ENCODE assay signal across 20 cellular contexts in the genomic region with DNA sequence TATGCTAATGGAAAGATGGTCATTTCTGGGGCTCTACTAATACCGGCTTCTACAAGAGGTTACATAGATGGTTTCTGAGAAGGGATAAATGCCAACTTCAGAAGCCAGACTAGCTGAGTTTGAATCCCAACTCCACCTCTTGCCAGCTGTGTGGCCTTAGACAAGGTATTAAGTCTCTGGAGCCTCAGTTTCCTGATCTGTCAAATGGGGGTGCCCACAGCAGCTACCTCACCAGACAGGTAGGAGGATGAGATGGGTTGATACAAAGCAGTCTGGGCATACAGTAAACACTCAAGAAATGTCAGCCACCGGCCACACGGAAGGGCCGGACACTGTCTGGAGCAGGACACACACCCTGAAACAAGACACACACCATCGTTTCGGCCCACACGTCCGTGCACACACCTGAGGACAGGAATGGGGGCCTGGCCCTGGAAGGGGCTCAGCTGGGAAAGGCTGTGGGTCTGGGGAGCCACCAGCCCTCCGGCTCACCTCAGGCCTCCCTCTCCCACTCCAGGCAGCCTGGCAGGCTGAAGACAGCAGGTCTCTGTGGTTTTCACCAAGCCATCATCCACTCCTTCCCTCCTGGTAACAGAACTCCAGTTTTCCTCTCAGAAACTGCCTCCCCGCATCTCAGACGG. TPM values are rescaled to one million over a fixed set of nuclear protein-coding genes. Genes with fewer than 3 reads are reported as not detected.
DNase-seq lines count a peak whose midpoint lies in the region; ATAC-seq, FAIRE-seq and TF ChIP-seq lines count a peak whose summit lies in the region.
"Had no signal": no experiment of that assay in that cellular context is flagged by ENCODE, and none has a peak within 500 bp of the region (broad histone marks: within the 10 kb centered on the region; RNA-seq: fewer than 3 reads in every experiment).

No MANE protein-coding gene starts in this region.

- no peak overlapping the region for H3K4me3 ChIP-seq in GM23338
- no peak overlapping the region for H3K4me3 ChIP-seq in Loucy (ENCODE audit: low read length, poor library complexity, severe bottlenecking)
- H3K4me3 ChIP-seq in K562, result no peak overlapping the region
- H3K4me3 ChIP-seq in osteoblast (ENCODE audit: insufficient read depth, low read length), result no peak overlapping the region

- no peaks in the 10 kb centered on the region for H3K9me3 ChIP-seq in Loucy (ENCODE audit: insufficient read depth, low read depth, low read length)
- H3K9me3 ChIP-seq in K562 (replicated peaks; ENCODE audit: control insufficient read depth, insufficient read depth, low read depth, low read length), result no peaks in the 10 kb centered on the region
- H3K9me3 ChIP-seq in osteoblast (ENCODE audit: low read depth, low read length), result no peaks in the 10 kb centered on the region
- H3K9me3 ChIP-seq: BE2C had no signal

- H3K4me2 ChIP-seq in GM23338 (0 out of 2 replicates have a peak overlapping the region, but pooled peaks have one; percentile 20), Loucy (ENCODE audit: low read depth, low read length, poor library complexity, severe bottlenecking) (peak overlapping the region; percentile 9), K562 (ENCODE audit: insufficient read depth, low read length) (no peak overlapping the region), osteoblast (ENCODE audit: insufficient read depth, low read length) (no peak overlapping the region)

- H3F3A ChIP-seq in GM23338 (replicated peaks; ENCODE audit: low read depth), result peaks cover 9% of the 10 kb centered on the region; the same call in 1 of the 2 replicates
- H3F3A ChIP-seq in Loucy (ENCODE audit: low read depth), result no peaks in the 10 kb centered on the region

- H3K27ac Mint-ChIP-seq in GM23338, result no peak overlapping the region

- no peak overlapping the region for H3K27ac ChIP-seq in GM23338 (ENCODE audit: low read depth)
- H3K27ac ChIP-seq in K562 (ENCODE audit: extremely low read depth, low read depth, low read length), result no peak overlapping the region
- H3K27ac ChIP-seq in osteoblast (ENCODE audit: low read depth, low read length), result no peak overlapping the region

- no peak for TF ChIP-seq EP300 in K562 (IDR thresholded peaks at IDR 0.05; ENCODE audit: low read length)

- peaks cover 93% of the 10 kb centered on the region for H3K36me3 Mint-ChIP-seq in GM23338 (ENCODE audit: low read depth)

- H3K9me1 ChIP-seq in K562 (ENCODE audit: control insufficient read depth, insufficient read depth, low read length), result peaks cover 11% of the 10 kb centered on the region

- in situ Hi-C loops in K562 (cut with MboI), result no loop called here

- CTCF ChIA-PET in K562 (lab: Yijun Ruan, JAX; ENCODE audit: low intra/inter-chr PET ratio), result no interaction called here

- POLR2A ChIA-PET in K562 (lab: Yijun Ruan, JAX), result interaction anchor here (0.6 to 1.1 kb wide), 3 partner anchors 9 to 56 kb away, joined by 3 to 5 read pairs (median 4); no protein-coding TSS in a partner anchor

- no peak for TF ChIP-seq CTCF in GM23338 (conservative IDR thresholded peaks at IDR 0.05; ENCODE audit: low read depth in 2 of 2)
- no peak for TF ChIP-seq CTCF in Loucy (conservative IDR thresholded peaks at IDR 0.05; ENCODE audit: low read length)
- TF ChIP-seq CTCF in K562 (IDR thresholded peaks at IDR 0.05 in 2 of 3, conservative IDR thresholded peaks at IDR 0.05 in 1 of 3; ENCODE audit: insufficient read depth in 2 of 3, low read depth in 1 of 3, low read length in 3 of 3), result no peak
- no peak for TF ChIP-seq CTCF in osteoblast (IDR thresholded peaks at IDR 0.05; ENCODE audit: extremely low read depth, low read depth, low read length)

- no peak for DNase-seq in GM23338 (ENCODE audit: low spot score)
- no peak for DNase-seq in K562 (ENCODE audit: extremely low read depth in 1 of 4, low spot score in 3 of 4)
- DNase-seq in osteoblast (ENCODE audit: insufficient read length, low spot score, missing footprints), result peak; percentile 70
- no peak for DNase-seq in NCI-H146 treated with DMSO at 0.1 percent for 48 hours (lab: John Stamatoyannopoulos, UW; ENCODE audit: unreplicated experiment)
- DNase-seq in NCI-H2107 (lab: John Stamatoyannopoulos, UW), result no peak
- DNase-seq: BE2C; C1 segment of cervical spinal cord; CD4-positive, CD25-positive, alpha-beta regulatory T cell; CD8-positive, alpha-beta memory T cell; COR-L47; DMS 273 treated with DMSO at 0.1 percent for 48 hours; DMS53; GOT3; H9; KBM-7 had no signal

- no peaks in the 10 kb centered on the region for H3K27me3 ChIP-seq in GM23338 (ENCODE audit: insufficient read depth)
- H3K27me3 ChIP-seq in Loucy (ENCODE audit: insufficient read depth, low read length, poor library complexity, severe bottlenecking), result no peaks in the 10 kb centered on the region
- H3K27me3 ChIP-seq in K562 (ENCODE audit: control insufficient read depth in 2 of 2, insufficient read depth in 2 of 2, low read length in 2 of 2), result no peaks in the 10 kb centered on the region
- no peaks in the 10 kb centered on the region for H3K27me3 ChIP-seq in osteoblast (ENCODE audit: insufficient read depth, low read length)
- H3K27me3 ChIP-seq: BE2C had no signal

- H3K9ac ChIP-seq in Loucy (ENCODE audit: low read depth, low read length, poor library complexity, severe bottlenecking), result no peak overlapping the region
- H3K9ac ChIP-seq in K562 (ENCODE audit: insufficient read depth in 1 of 2, low read depth in 2 of 2, low read length in 2 of 2), result peak overlapping the region in 1 of 2 experiments; percentile 73; a peak in 1 of 4 replicates

- no peak for TF ChIP-seq POLR2A in K562 (conservative IDR thresholded peaks at IDR 0.05)

- no peaks in the 10 kb centered on the region for H3K9me2 ChIP-seq in GM23338 (ENCODE audit: insufficient read depth)
- H3K9me2 ChIP-seq in Loucy (replicated peaks; ENCODE audit: low read depth, low read length), result no peaks in the 10 kb centered on the region

- WGBS in K562 (ENCODE audit: insufficient coverage, low coverage, missing lambda C conversion rate), result 95% methylated on average over 8 of the region's 11 CpGs

- intact Hi-C loops in K562 (cut with micrococcal nuclease), result no loop called here

- ATAC-seq in GM23338 (no peak), K562 (no peak), HG03439 (IDR thresholded peaks at IDR 0.05; ENCODE audit: unreplicated experiment) (no peak)

- peaks cover 65% of the 10 kb centered on the region for H4K20me1 ChIP-seq in GM23338 (replicated peaks; ENCODE audit: insufficient read depth)
- no peaks in the 10 kb centered on the region for H4K20me1 ChIP-seq in Loucy (ENCODE audit: insufficient read depth, low read length, poor library complexity, severe bottlenecking)
- H4K20me1 ChIP-seq in K562 (replicated peaks; ENCODE audit: control insufficient read depth, insufficient read depth, low read length), result peaks cover 36% of the 10 kb centered on the region; the same call in 1 of the 2 replicates
- H4K20me1 ChIP-seq in osteoblast (ENCODE audit: insufficient read depth, low read length), result peaks cover 18% of the 10 kb centered on the region

- H3K27me3 Mint-ChIP-seq in GM23338 (ENCODE audit: insufficient read depth, low read depth, poor library complexity), result peaks cover 28% of the 10 kb centered on the region
- H3K27me3 Mint-ChIP-seq: CD4-positive, CD25-positive, alpha-beta regulatory T cell; CD8-positive, alpha-beta memory T cell had no signal

- no peaks in the 10 kb centered on the region for H3K9me3 Mint-ChIP-seq in GM23338
- H3K9me3 Mint-ChIP-seq: CD4-positive, CD25-positive, alpha-beta regulatory T cell; CD8-positive, alpha-beta memory T cell; H9 had no signal

- H3K4me3 Mint-ChIP-seq in GM23338, result no peak overlapping the region

- H3K79me2 ChIP-seq in GM23338 (replicated peaks; ENCODE audit: insufficient read depth) (peaks cover 97% of the 10 kb centered on the region), Loucy (ENCODE audit: insufficient read depth, low read length) (peaks cover 25% of the 10 kb centered on the region), K562 (ENCODE audit: control insufficient read depth, insufficient read depth, low read length) (peaks cover 81% of the 10 kb centered on the region), osteoblast (ENCODE audit: insufficient read depth, low read length) (peaks cover 61% of the 10 kb centered on the region)

- no peak for FAIRE-seq in K562 (lab: Jason Lieb, UNC)
- FAIRE-seq: G401.6, GM12891, GM19239 had no signal

- H3K4me1 ChIP-seq in GM23338 (ENCODE audit: insufficient read depth) (peaks cover 53% of the 10 kb centered on the region), Loucy (ENCODE audit: insufficient read depth, low read length, poor library complexity, severe bottlenecking) (peaks cover 18% of the 10 kb centered on the region), K562 (replicated peaks in 1 of 2; ENCODE audit: control insufficient read depth in 2 of 2, insufficient read depth in 2 of 2, low read length in 2 of 2) (peaks cover 32 to 46% of the 10 kb centered on the region in 2 experiments; a peak in 4 of 5 replicates), osteoblast (ENCODE audit: insufficient read depth, low read length) (peaks cover 4% of the 10 kb centered on the region)
- H3K4me1 ChIP-seq: BE2C had no signal

- H3K4me1 Mint-ChIP-seq in GM23338, result peaks cover 76% of the 10 kb centered on the region

- H3K36me3 ChIP-seq in GM23338 (ENCODE audit: insufficient read depth), result peaks cover 25% of the 10 kb centered on the region
- peaks cover 4% of the 10 kb centered on the region; the same call in 1 of the 2 replicates for H3K36me3 ChIP-seq in Loucy (ENCODE audit: insufficient read depth, low read length)
- peaks cover 85% of the 10 kb centered on the region for H3K36me3 ChIP-seq in K562 (ENCODE audit: control insufficient read depth, insufficient read depth, low read length)
- peaks cover 34% of the 10 kb centered on the region for H3K36me3 ChIP-seq in osteoblast (ENCODE audit: insufficient read depth, low read length)

- H2AFZ ChIP-seq in GM23338, result no peak overlapping the region
- no peak overlapping the region for H2AFZ ChIP-seq in Loucy (ENCODE audit: low read length)
- no peak overlapping the region for H2AFZ ChIP-seq in K562 (ENCODE audit: low read depth, low read length)
- no peak overlapping the region for H2AFZ ChIP-seq in osteoblast (ENCODE audit: low read length)

- no peak for TF ChIP-seq RAD21 in K562 (CRISPR knock-in tag; conservative IDR thresholded peaks at IDR 0.05 in 1 of 2, IDR thresholded peaks at IDR 0.05 in 1 of 2)

- no TSS peak for BruUV-seq in K562 (replicated peaks; lab: Mats Ljungman, UMichigan)

RNA-seq across cellular contexts. Expression of gene KNOP1, which starts 5.5 kb away (rescaled TPM):
- total RNA-seq in GM23338 (2014; rRNA removed; shearing (Covaris generic)), result 56.1 and 57.7 TPM in 2 replicates
- 190 and 207 TPM in 2 replicates for polyA plus RNA-seq in GM23338 (2016; fragmentation: Nextera tagmentation; extraction: Ambion mirVana)
- 52.3 and 57.2 TPM in 2 replicates for total RNA-seq in K562 (2011; cell fraction: chromatin; rRNA removed; ENCODE audit: low replicate concordance)
- total RNA-seq in K562 (2011; cell fraction: nucleolus; rRNA removed), result 32.2 and 36.4 TPM in 2 replicates
- 42.1 and 46.4 TPM in 2 replicates for total RNA-seq in K562 (2011; cell fraction: nucleoplasm; rRNA removed)
- 31.9 and 33.7 TPM in 2 replicates for total RNA-seq in K562 (2014; rRNA removed)
- total RNA-seq in K562 (2014; rRNA removed; fragmentation: Illumina TruSeq; extraction: Trizol), result 44.8 and 54.8 TPM in 2 replicates
- total RNA-seq in K562 (2015; rRNA removed; fragmentation: Illumina TruSeq; extraction: Trizol), result 53.1 and 53.4 TPM in 2 replicates
- 35.8 and 38.2 TPM in 2 replicates for total RNA-seq in K562 (2021)
- polyA plus RNA-seq in K562 (2011; rRNA removed), result 15.4 and 22.4 TPM in 2 replicates
- polyA plus RNA-seq in K562 (2011; cell fraction: cytosol; rRNA removed), result 9.7 and 11.0 TPM in 2 replicates
- polyA plus RNA-seq in K562 (2011; cell fraction: nucleus; rRNA removed), result 15.8 and 17.5 TPM in 2 replicates
- 18.9 and 30.8 TPM in 2 replicates for polyA plus RNA-seq in K562 (2012)
- polyA plus RNA-seq in K562 (2014; fragmentation: Illumina TruSeq; extraction: Trizol), result 43.0 and 57.6 TPM in 2 replicates
- polyA plus RNA-seq in K562 (2014; fragmentation: Nextera tagmentation; extraction: Ambion mirVana), result 10 to 100 TPM; 39.3 to 50.9 TPM
- 38.6 and 48.6 TPM in 2 replicates for polyA plus RNA-seq in K562 (2014; rRNA removed)
- polyA minus RNA-seq in K562 (2011; rRNA and poly(A)+ RNA removed), result 26.5 and 31.7 TPM in 2 replicates
- polyA minus RNA-seq in K562 (2011; cell fraction: cytosol; rRNA and poly(A)+ RNA removed), result 12.3 and 13.9 TPM in 2 replicates
- polyA minus RNA-seq in K562 (2011; cell fraction: nucleus; rRNA and poly(A)+ RNA removed), result 10.8 and 15.9 TPM in 2 replicates
- total RNA-seq in osteoblast, result 10.1 and 15.3 TPM in 2 replicates

RNA-seq across cellular contexts. Expression of gene IQCK, which starts 5.5 kb away (rescaled TPM):
- 7.9 and 10.0 TPM in 2 replicates for total RNA-seq in GM23338 (2014; rRNA removed; shearing (Covaris generic))
- polyA plus RNA-seq in GM23338 (2016; fragmentation: Nextera tagmentation; extraction: Ambion mirVana) (5.8 and 7.6 TPM in 2 replicates), K562 (2011; rRNA removed) (8.8 and 10.1 TPM in 2 replicates), K562 (2014; fragmentation: Illumina TruSeq; extraction: Trizol) (7.8 and 9.2 TPM in 2 replicates), K562 (2014; fragmentation: Nextera tagmentation; extraction: Ambion mirVana) (10 to 100 TPM in 1 of 2 experiments, 1 to 10 TPM in 1; 9.6 to 12.2 TPM), K562 (2014; rRNA removed) (4.7 and 5.2 TPM in 2 replicates)
- 18.2 and 23.3 TPM in 2 replicates for total RNA-seq in K562 (2011; cell fraction: chromatin; rRNA removed; ENCODE audit: low replicate concordance)
- total RNA-seq in K562 (2011; cell fraction: nucleolus; rRNA removed), result 13.7 and 15.2 TPM in 2 replicates
- 13.3 and 25.6 TPM in 2 replicates for total RNA-seq in K562 (2011; cell fraction: nucleoplasm; rRNA removed)
- total RNA-seq in K562 (2014; rRNA removed) (4.9 and 6.4 TPM in 2 replicates), K562 (2014; rRNA removed; fragmentation: Illumina TruSeq; extraction: Trizol) (5.4 and 5.7 TPM in 2 replicates), K562 (2015; rRNA removed; fragmentation: Illumina TruSeq; extraction: Trizol) (5.3 and 5.6 TPM in 2 replicates), K562 (2021) (6.2 and 7.3 TPM in 2 replicates), osteoblast (8.7 and 9.4 TPM in 2 replicates)
- 5.8 and 10.0 TPM in 2 replicates for polyA plus RNA-seq in K562 (2011; cell fraction: cytosol; rRNA removed)
- polyA plus RNA-seq in K562 (2011; cell fraction: nucleus; rRNA removed), result 13.9 and 14.2 TPM in 2 replicates
- polyA plus RNA-seq in K562 (2012), result 4.5 and 5.6 TPM in 2 replicates
- 11.1 and 11.2 TPM in 2 replicates for polyA minus RNA-seq in K562 (2011; rRNA and poly(A)+ RNA removed)
- 3.5 and 10.8 TPM in 2 replicates for polyA minus RNA-seq in K562 (2011; cell fraction: cytosol; rRNA and poly(A)+ RNA removed)
- 12.0 and 14.2 TPM in 2 replicates for polyA minus RNA-seq in K562 (2011; cell fraction: nucleus; rRNA and poly(A)+ RNA removed)

Comparison
In these comparisons a context has a peak if more than half of its experiments do, and no peak if none do; other contexts are left out.
1. H3K4me2 ChIP-seq: peak in GM23338 (single experiment) and Loucy (single experiment); none in K562 (single experiment) and osteoblast (single experiment).